ENCODE assay signal across 1 cellular context in genomic region chr2:203328735-203329549, GRCh38.
A peak's percentile ranks its signal among the peaks of the same experiment; 100 is the strongest.
TF ChIP-seq lines count a peak whose summit lies in the region.

No MANE protein-coding gene starts in this region.

TF ChIP-seq in K562, 482 proteins besides CTCF, POLR2A, EP300 and RAD21 (continued from another document):
- TF ChIP-seq ZBTB11 (CRISPR knock-in tag; IDR thresholded peaks at IDR 0.05) (0 out of 6 replicates have a peak, but pooled peaks of 1 of the 3 experiments have one; percentile 13), TFAP4 (CRISPR knock-in tag; IDR thresholded peaks at IDR 0.05; ENCODE audit: borderline replicate concordance) (peak; percentile 32; the same call in 1 of the 2 replicates), TAF1 (IDR thresholded peaks at IDR 0.05; ENCODE audit: control insufficient read depth, extremely low read depth, insufficient read depth, low read length, severe bottlenecking) (peak; percentile 40), CHAMP1 (IDR thresholded peaks at IDR 0.05) (no peak), POLR2G (IDR thresholded peaks at IDR 0.05; ENCODE audit: low read depth, low read length) (peak; percentile 52), FUS (optimal IDR thresholded peaks at IDR 0.05; ENCODE audit: low read depth, low read length) (no peak), RBFOX2 (IDR thresholded peaks at IDR 0.05; ENCODE audit: low read depth, low read length) (peak; percentile 15), ZNF384 (IDR thresholded peaks at IDR 0.05; ENCODE audit: low read depth, low read length) (peak; percentile 36; the same call in 1 of the 2 replicates), SMARCE1 (IDR thresholded peaks at IDR 0.05) (no peak), SPI1 (IDR thresholded peaks at IDR 0.05; ENCODE audit: borderline replicate concordance, low read depth, low read length) (no peak), RBBP5 (IDR thresholded peaks at IDR 0.05; ENCODE audit: borderline replicate concordance, insufficient read depth, low read length, poor library complexity, severe bottlenecking) (peak; percentile 32), EGR1 (conservative IDR thresholded peaks at IDR 0.05) (peak; percentile 99), E2F6 (IDR thresholded peaks at IDR 0.05; ENCODE audit: borderline replicate concordance in 1 of 2, extremely low read depth in 1 of 2, insufficient read depth in 1 of 2, insufficient read length in 1 of 2, low read depth in 1 of 2, low read length in 1 of 2, poor library complexity in 1 of 2, severe bottlenecking in 1 of 2) (peak; percentile 64 to 90), PKNOX1 (IDR thresholded peaks at IDR 0.05) (peak; percentile 37; the same call in 1 of the 2 replicates), CREB3 (tag; conservative IDR thresholded peaks at IDR 0.05; ENCODE audit: low read depth) (no peak), CXXC5 (CRISPR knock-in tag; IDR thresholded peaks at IDR 0.05) (peak; percentile 73), CCNT2 (IDR thresholded peaks at IDR 0.05; ENCODE audit: borderline replicate concordance, extremely low read depth, insufficient read length, low read depth, low read length) (peak; percentile 77), CREB5 (CRISPR knock-in tag; IDR thresholded peaks at IDR 0.05) (no peak), PYGO2 (tag; IDR thresholded peaks at IDR 0.05) (no peak), MNT (conservative IDR thresholded peaks at IDR 0.05) (peak in 1 of 2 experiments; percentile 47; a peak in 2 of 4 replicates), MYC (IDR thresholded peaks at IDR 0.05; ENCODE audit: low read depth, low read length) (peak; percentile 20; the same call in 1 of the 2 replicates), MYC (CRISPR knock-in tag; IDR thresholded peaks at IDR 0.05; ENCODE audit: borderline replicate concordance, low read depth) (no peak), SREBF2 (CRISPR knock-in tag; IDR thresholded peaks at IDR 0.05) (no peak), MAZ (CRISPR knock-in tag; conservative IDR thresholded peaks at IDR 0.05 in 1 of 2, IDR thresholded peaks at IDR 0.05 in 1 of 2) (peak in 1 of 2 experiments; percentile 11; a peak in 1 of 4 replicates), PRDM10 (IDR thresholded peaks at IDR 0.05; ENCODE audit: partially characterized antibody) (peak; percentile 67)
